Comparison of ENCODE assay signal across 11 cellular contexts in genomic region chr2:169210917-169211316, GRCh38.
"Had no signal": no experiment of that assay in that cellular context is flagged by ENCODE, and none has a peak within 500 bp of the region (broad histone marks: within the 10 kb centered on the region; RNA-seq: fewer than 3 reads in every experiment).

No MANE protein-coding gene starts in this region.

- H2AFZ ChIP-seq: GM23248, GM23338 had no signal

- FAIRE-seq: H1, H54 had no signal

- H3K4me1 ChIP-seq: HAP-1 had no signal

- DNase-seq: GM23248, GOT3, H7, H9, HCEC 1CT, HFFc6 had no signal

- H3K27ac ChIP-seq: GM23248 had no signal

- H3K9me3 ChIP-seq: HAP-1 had no signal

- H3K9ac ChIP-seq: GM23248 had no signal

- H3K36me3 ChIP-seq: HAP-1 had no signal

- H3K4me2 ChIP-seq: GM23338 had no signal

- H3K4me3 ChIP-seq: GM23248, GM23338, HAP-1 had no signal

- ATAC-seq: GM23338, HCT116 had no signal
